ENCODE assay signal across 17 cellular contexts in genomic region chr10:60123668-60124067, GRCh38.
DNase-seq lines count a peak whose midpoint lies in the region; ATAC-seq and TF ChIP-seq lines count a peak whose summit lies in the region.
"Had no signal": no experiment of that assay in that cellular context is flagged by ENCODE, and none has a peak within 500 bp of the region (broad histone marks: within the 10 kb centered on the region; RNA-seq: fewer than 3 reads in every experiment).

No MANE protein-coding gene starts in this region.

- in situ Hi-C loops in GM23248 (cut with MboI): no loop called here
- in situ Hi-C loops in gastrocnemius medialis (cut with MboI; ENCODE audit: low sequenced_read_pairs in 4 of 4): no loop called here

- no peak overlapping the region for H3K4me3 Mint-ChIP-seq in activated CD4-positive, alpha-beta T cell treated with anti-CD3 and anti-CD28 coated beads, Interleukin-2, amount 10 ng/mL, durations not matched to agents 24 days and 14 days
- H3K4me3 Mint-ChIP-seq: IgD-negative memory B cell, T-helper 17 cell had no signal

- peak; percentile 47 for DNase-seq in GM23248
- no peak for DNase-seq in adipocyte (ENCODE audit: low read depth)
- DNase-seq in foreskin keratinocyte: no peak
- DNase-seq in gastrocnemius medialis: no peak
- no peak for DNase-seq in adrenal gland
- no peak for DNase-seq in activated CD4-positive, alpha-beta T cell treated with anti-CD3 and anti-CD28 coated beads, Interleukin-2, amount 10 ng/mL, durations not matched to agents 24 days and 14 days
- no peak for DNase-seq in GM19238 (ENCODE audit: insufficient read length, low spot score)
- DNase-seq: activated CD4-positive, alpha-beta T cell treated with anti-CD3 and anti-CD28 coated beads, Interleukin-2, amount 50 U/mL, for 1 hour; BE2C; DMS53; mesendoderm; NCI-H1417 treated with DMSO at 0.1 percent for 48 hours; stimulated activated CD4-positive, alpha-beta T cell treated with anti-CD3 and anti-CD28 coated beads, Interleukin-1b, Interleukin-23, amount 100 ng/mL, for 48 hours; stimulated activated CD8-positive, alpha-beta memory T cell treated with anti-CD3 and anti-CD28 coated beads, Interleukin-4, amount 100 ng/mL, for 48 hours; T-helper 17 cell had no signal

- WGBS in GM23248 (ENCODE audit: low coverage in 1 of 2, low lambda C conversion rate in 2 of 2, missing lambda C conversion rate in 2 of 2), 2 experiments: 2 to 4% methylated on average over 2 of the region's 2 CpGs
- WGBS in adrenal gland, 4 donors: 65 to 93% (median 74%) methylated on average over 2 of the region's 2 CpGs

- H3K27me3 ChIP-seq in GM23248 (replicated peaks; ENCODE audit: insufficient read depth) (no peaks in the 10 kb centered on the region), adipocyte (replicated peaks; ENCODE audit: control insufficient read depth, insufficient read depth, low read length) (no peaks in the 10 kb centered on the region), foreskin keratinocyte (no peaks in the 10 kb centered on the region), gastrocnemius medialis (no peaks in the 10 kb centered on the region), adrenal gland (no peaks in the 10 kb centered on the region)
- H3K27me3 ChIP-seq: BE2C had no signal

- no peaks in the 10 kb centered on the region; the same call in 1 of the 2 replicates for H3K9me2 ChIP-seq in GM23248 (ENCODE audit: insufficient read depth)

- peaks cover 10% of the 10 kb centered on the region for H3K36me3 Mint-ChIP-seq in activated CD4-positive, alpha-beta T cell treated with anti-CD3 and anti-CD28 coated beads, Interleukin-2, amount 10 ng/mL, durations not matched to agents 24 days and 14 days (ENCODE audit: low read depth)

- H3K4me2 ChIP-seq in GM23248 (ENCODE audit: unreplicated experiment): peak overlapping the region; percentile 51

- no peaks in the 10 kb centered on the region for H3K9me3 Mint-ChIP-seq in activated CD4-positive, alpha-beta T cell treated with anti-CD3 and anti-CD28 coated beads, Interleukin-2, amount 10 ng/mL, durations not matched to agents 24 days and 14 days

- H3F3A ChIP-seq in GM23248 (ENCODE audit: insufficient read depth): peaks cover 16% of the 10 kb centered on the region

- peak; percentile 24 for ATAC-seq in foreskin keratinocyte
- ATAC-seq in gastrocnemius medialis: peak; percentile 29 to 48
- ATAC-seq in GM18873 (IDR thresholded peaks at IDR 0.05; ENCODE audit: low FRiP score, unreplicated experiment): no peak
- ATAC-seq: T-helper 17 cell had no signal

- no peak for TF ChIP-seq POLR2A in gastrocnemius medialis (IDR thresholded peaks at IDR 0.05)
- TF ChIP-seq POLR2A in adrenal gland (IDR thresholded peaks at IDR 0.05): no peak

- intact Hi-C loops in gastrocnemius medialis (cut with DNase I; ENCODE audit: low total_unique reads): loop anchor here (2.0 kb wide), 1 partner anchor 17 kb away; no protein-coding TSS in a partner anchor
- intact Hi-C loops in adrenal gland (cut with DNase I): no loop called here
- intact Hi-C loops in activated CD4-positive, alpha-beta T cell treated with anti-CD3 and anti-CD28 coated beads, Interleukin-2, amount 10 ng/mL, durations not matched to agents 24 days and 14 days (cut with micrococcal nuclease): no loop called here

- no peaks in the 10 kb centered on the region for H3K79me2 ChIP-seq in GM23248 (ENCODE audit: insufficient read depth)

- H4K20me1 ChIP-seq in GM23248 (ENCODE audit: insufficient read depth): no peaks in the 10 kb centered on the region

- no peaks in the 10 kb centered on the region for H3K27me3 Mint-ChIP-seq in activated CD4-positive, alpha-beta T cell treated with anti-CD3 and anti-CD28 coated beads, Interleukin-2, amount 10 ng/mL, durations not matched to agents 24 days and 14 days
- H3K27me3 Mint-ChIP-seq: IgD-negative memory B cell, T-helper 17 cell had no signal

- H3K4me1 ChIP-seq in GM23248 (ENCODE audit: insufficient read depth): peaks cover 15% of the 10 kb centered on the region
- peaks cover 16% of the 10 kb centered on the region for H3K4me1 ChIP-seq in adipocyte (ENCODE audit: control insufficient read depth, insufficient read depth, low read length)
- peaks cover 12% of the 10 kb centered on the region for H3K4me1 ChIP-seq in foreskin keratinocyte
- H3K4me1 ChIP-seq in gastrocnemius medialis: peaks cover 29% of the 10 kb centered on the region in 2 donors
- H3K4me1 ChIP-seq in adrenal gland (replicated peaks in 1 of 2): no peaks in the 10 kb centered on the region
- H3K4me1 ChIP-seq: BE2C had no signal

- H3K4me1 Mint-ChIP-seq in activated CD4-positive, alpha-beta T cell treated with anti-CD3 and anti-CD28 coated beads, Interleukin-2, amount 10 ng/mL, durations not matched to agents 24 days and 14 days: no peaks in the 10 kb centered on the region

- TF ChIP-seq CTCF in foreskin keratinocyte (conservative IDR thresholded peaks at IDR 0.05) (no peak), gastrocnemius medialis (IDR thresholded peaks at IDR 0.05 in 4 of 5, conservative IDR thresholded peaks at IDR 0.05 in 1 of 5) (no peak), adrenal gland (IDR thresholded peaks at IDR 0.05) (no peak)

- H3K4me3 ChIP-seq in GM23248 (peak overlapping the region; percentile 15; the same call in 1 of the 2 replicates), adipocyte (ENCODE audit: low read length) (peak overlapping the region; percentile 38), gastrocnemius medialis (no peak overlapping the region), adrenal gland (no peak overlapping the region)

- no peak overlapping the region for H3K27ac Mint-ChIP-seq in activated CD4-positive, alpha-beta T cell treated with anti-CD3 and anti-CD28 coated beads, Interleukin-2, amount 10 ng/mL, durations not matched to agents 24 days and 14 days
- H3K27ac Mint-ChIP-seq: IgD-negative memory B cell, T-helper 17 cell had no signal

- H3K27ac ChIP-seq in GM23248 (peak overlapping the region; percentile 70), foreskin keratinocyte (peak overlapping the region; percentile 67), gastrocnemius medialis (peak overlapping the region; percentile 75 to 90 (median 80)), adrenal gland (peak overlapping the region in 1 of 5 donors; percentile 0)

- peak overlapping the region; percentile 17 for H2AFZ ChIP-seq in GM23248

- H3K36me3 ChIP-seq in GM23248 (ENCODE audit: low read depth) (no peaks in the 10 kb centered on the region), adipocyte (ENCODE audit: control insufficient read depth, insufficient read depth, low read length, severe bottlenecking) (no peaks in the 10 kb centered on the region), gastrocnemius medialis (no peaks in the 10 kb centered on the region), adrenal gland (replicated peaks in 1 of 2) (no peaks in the 10 kb centered on the region)
- H3K36me3 ChIP-seq: BE2C had no signal

- no peaks in the 10 kb centered on the region for H3K9me3 ChIP-seq in GM23248 (ENCODE audit: low read depth)
- no peaks in the 10 kb centered on the region for H3K9me3 ChIP-seq in adipocyte (ENCODE audit: control insufficient read depth, low read length)
- H3K9me3 ChIP-seq in gastrocnemius medialis: no peaks in the 10 kb centered on the region
- H3K9me3 ChIP-seq in adrenal gland (replicated peaks in 1 of 3): no peaks in the 10 kb centered on the region
- H3K9me3 ChIP-seq: BE2C had no signal

- H3K9ac ChIP-seq in GM23248 (peak overlapping the region; percentile 6; the same call in 1 of the 2 replicates), adipocyte (ENCODE audit: low read length) (peak overlapping the region; percentile 35)

Comparison
In these comparisons a context has a peak if more than half of its experiments do, and no peak if none do; other contexts are left out.
1. H3K4me3 ChIP-seq: peak in GM23248 (single experiment) and adipocyte (single experiment); none in gastrocnemius medialis (0 of 4) and adrenal gland (0 of 4).